17 cellular contexts compared by ENCODE assay signal in the genomic region with DNA sequence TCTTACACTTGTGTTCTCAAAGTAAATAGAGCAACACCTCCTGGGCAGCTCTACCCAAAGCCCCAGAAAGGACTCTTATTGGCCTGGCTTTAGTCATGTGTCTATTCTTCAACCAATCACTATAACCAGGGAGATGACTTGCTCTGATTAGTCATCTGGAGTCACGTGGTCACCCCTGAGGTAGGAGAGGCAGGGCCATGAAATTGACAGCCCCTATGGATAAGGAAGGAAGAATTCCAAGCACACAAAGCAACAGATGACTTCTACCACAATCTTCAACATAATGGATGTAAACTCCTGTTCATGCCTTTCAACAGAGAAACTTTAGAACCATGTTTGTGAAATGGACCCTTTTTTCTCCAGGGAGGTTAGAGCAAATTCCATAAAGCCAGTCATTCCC. TPM values are rescaled to one million over a fixed set of nuclear protein-coding genes. Genes with fewer than 3 reads are reported as not detected.
"Had no signal": no experiment of that assay in that cellular context is flagged by ENCODE, and none has a peak within 500 bp of the region (broad histone marks: within the 10 kb centered on the region; RNA-seq: fewer than 3 reads in every experiment).

No MANE protein-coding gene starts in this region.

- H3K27ac Mint-ChIP-seq: natural killer cell treated with Interleukin-12 subunit alpha and Interleukin-12 subunit beta and Interleukin-15 and Interleukin-18, amount 100 ng/mL, for 72 hours; neural progenitor cell had no signal

- H3K36me3 Mint-ChIP-seq: neural progenitor cell had no signal

- H3K4me1 Mint-ChIP-seq: neural progenitor cell had no signal

- H3K27ac ChIP-seq: hepatocyte, left ventricle myocardium inferior, neural progenitor cell, ovary, right atrium auricular region had no signal

- ATAC-seq: left cardiac atrium; natural killer cell treated with Interleukin-12 subunit alpha and Interleukin-12 subunit beta and Interleukin-15 and Interleukin-18, amount 100 ng/mL, for 72 hours had no signal

- DNase-seq: dermis blood vessel endothelial cell; foreskin melanocyte; head of caudate nucleus; kidney; left cardiac atrium; left ventricle myocardium inferior; mesenchymal stem cell; midbrain; nucleus accumbens; ovary; stimulated activated CD4-positive, alpha-beta T cell treated with anti-CD3 and anti-CD28 coated beads, Interleukin-2, amount 100 ng/mL, for 48 hours; stimulated activated naive CD4-positive, alpha-beta T cell treated with Interleukin-2 at 50 U/mL for 16 hours; trophoblast cell had no signal

- H3K4me3 Mint-ChIP-seq: natural killer cell treated with Interleukin-12 subunit alpha and Interleukin-12 subunit beta and Interleukin-15 and Interleukin-18, amount 100 ng/mL, for 72 hours; neural progenitor cell had no signal

- FAIRE-seq: kidney had no signal

RNA-seq across cellular contexts. Expression of a gene that starts 24.6 kb away (rescaled TPM):
- total RNA-seq: dermis blood vessel endothelial cell had no signal
